20 cellular contexts compared by ENCODE assay signal in the genomic region with DNA sequence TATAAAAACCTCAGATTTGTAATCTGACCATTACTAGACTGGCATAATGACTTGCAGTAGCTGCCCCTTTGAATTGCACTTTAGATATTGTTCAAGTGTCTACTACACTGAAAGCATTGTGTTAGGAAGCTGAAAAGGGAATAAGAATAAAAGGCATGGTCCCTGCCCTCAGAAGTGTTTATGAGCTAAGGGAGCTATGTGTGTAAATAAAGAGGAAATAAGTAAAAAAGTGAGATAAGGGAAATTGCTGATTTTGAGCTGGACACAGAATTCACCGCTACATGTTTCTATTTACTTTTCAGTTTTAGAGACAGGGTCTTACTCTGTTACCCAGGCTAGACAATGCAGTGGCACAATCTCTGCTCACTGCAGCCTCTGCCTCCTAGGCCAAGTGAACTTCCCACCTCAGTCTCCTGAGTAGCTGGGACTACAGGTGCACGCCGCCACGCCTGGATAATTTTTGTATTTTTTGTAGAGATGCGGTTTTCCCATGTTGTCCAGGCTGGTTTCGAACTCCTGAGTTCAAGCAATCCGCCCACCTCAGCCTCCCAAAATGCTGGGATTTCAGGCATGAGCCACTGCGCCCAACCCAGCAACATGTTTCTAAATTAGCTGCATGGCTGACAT. TPM values are rescaled to one million over a fixed set of nuclear protein-coding genes. Genes with fewer than 3 reads are reported as not detected.
DNase-seq lines count a peak whose midpoint lies in the region; ATAC-seq and TF ChIP-seq lines count a peak whose summit lies in the region.
"Had no signal": no experiment of that assay in that cellular context is flagged by ENCODE, and none has a peak within 500 bp of the region (broad histone marks: within the 10 kb centered on the region; RNA-seq: fewer than 3 reads in every experiment).

No MANE protein-coding gene starts in this region.

- peaks cover 0 to 3% of the 10 kb centered on the region in 2 donors for H3K36me3 Mint-ChIP-seq in activated T-cell treated with anti-CD3 and anti-CD28 coated beads, Interleukin-2, amount 50 U/mL, for 72 hours (ENCODE audit: insufficient read depth in 2 of 2)
- H3K36me3 Mint-ChIP-seq in activated T-cell treated with anti-CD3 and anti-CD28 coated beads, Interleukin-2, amount 50 U/mL, for 4 hours (ENCODE audit: insufficient read depth): no peaks in the 10 kb centered on the region
- no peaks in the 10 kb centered on the region for H3K36me3 Mint-ChIP-seq in WTC11

- no peak overlapping the region for H2AFZ ChIP-seq in osteoblast (ENCODE audit: low read length)
- H2AFZ ChIP-seq: GM23338 had no signal

- DNase-seq in activated T-cell treated with anti-CD3 and anti-CD28 coated beads, Interleukin-2, amount 50 U/mL, for 72 hours: no peak
- no peak for DNase-seq in activated T-cell treated with anti-CD3 and anti-CD28 coated beads, Interleukin-2, amount 50 U/mL, for 4 hours
- DNase-seq in WTC11 (ENCODE audit: low spot score) (no peak), osteoblast (ENCODE audit: insufficient read length, low spot score, missing footprints) (peak; percentile 50), middle frontal gyrus (ENCODE audit: extremely low spot score, low spot score) (no peak), NCI-H187 (lab: John Stamatoyannopoulos, UW) (no peak)
- DNase-seq: activated CD4-positive, CD25-positive, alpha-beta regulatory T cell; activated CD8-positive, alpha-beta memory T cell treated with anti-CD3 and anti-CD28 coated beads, Interleukin-2, amount 50 U/mL, for 48 hours; GF-D8; IMR-90; NCI-H1105; stimulated activated CD4-positive, alpha-beta T cell treated with anti-CD3 and anti-CD28 coated beads, Interleukin-4, amount 100 ng/mL, for 4 hours; stimulated activated CD8-positive, alpha-beta memory T cell treated with anti-CD3 and anti-CD28 coated beads, Interleukin-4, amount 100 ng/mL, for 48 hours; SW 1271 had no signal

- peaks cover 11% of the 10 kb centered on the region for H3K4me1 ChIP-seq in osteoblast (ENCODE audit: insufficient read depth, low read length)

- TF ChIP-seq CTCF in WTC11 (IDR thresholded peaks at IDR 0.05) (no peak), osteoblast (IDR thresholded peaks at IDR 0.05; ENCODE audit: extremely low read depth, low read depth, low read length) (no peak)

- H3K79me2 ChIP-seq in osteoblast (ENCODE audit: insufficient read depth, low read length): peaks cover 84% of the 10 kb centered on the region

- peaks cover 68% of the 10 kb centered on the region for H4K20me1 ChIP-seq in osteoblast (ENCODE audit: insufficient read depth, low read length)

- H3K4me3 Mint-ChIP-seq in activated T-cell treated with anti-CD3 and anti-CD28 coated beads, Interleukin-2, amount 50 U/mL, for 72 hours: peak overlapping the region; percentile 67 to 80
- H3K4me3 Mint-ChIP-seq in activated T-cell treated with anti-CD3 and anti-CD28 coated beads, Interleukin-2, amount 50 U/mL, for 4 hours: no peak overlapping the region
- H3K4me3 Mint-ChIP-seq in WTC11: no peak overlapping the region
- H3K4me3 Mint-ChIP-seq: GM23338 had no signal

- no peaks in the 10 kb centered on the region for H3K27me3 ChIP-seq in osteoblast (ENCODE audit: insufficient read depth, low read length)
- H3K27me3 ChIP-seq: esophagus muscularis mucosa had no signal

- no peak overlapping the region for H3K27ac ChIP-seq in osteoblast (ENCODE audit: low read depth, low read length)
- H3K27ac ChIP-seq: esophagus muscularis mucosa, thoracic aorta had no signal

- H3K9me3 ChIP-seq in osteoblast (ENCODE audit: low read depth, low read length): no peaks in the 10 kb centered on the region
- H3K9me3 ChIP-seq: esophagus muscularis mucosa, thoracic aorta had no signal

- POLR2A ChIA-PET in WTC11 (lab: Charles Lee): interaction anchor here (2.2 kb wide), 1 partner anchor 45 kb away, joined by 8 read pairs; no protein-coding TSS in a partner anchor

- peak; percentile 24 for TF ChIP-seq POLR2A in GM18505 (IDR thresholded peaks at IDR 0.05; ENCODE audit: borderline replicate concordance, extremely low read depth, insufficient read depth, insufficient read length)

- H3K9me3 Mint-ChIP-seq in activated T-cell treated with anti-CD3 and anti-CD28 coated beads, Interleukin-2, amount 50 U/mL, for 72 hours: no peaks in the 10 kb centered on the region
- H3K9me3 Mint-ChIP-seq in activated T-cell treated with anti-CD3 and anti-CD28 coated beads, Interleukin-2, amount 50 U/mL, for 4 hours: no peaks in the 10 kb centered on the region
- H3K9me3 Mint-ChIP-seq in WTC11: no peaks in the 10 kb centered on the region
- H3K9me3 Mint-ChIP-seq: GM23338 had no signal

- peaks cover 90% of the 10 kb centered on the region for H3K4me1 Mint-ChIP-seq in activated T-cell treated with anti-CD3 and anti-CD28 coated beads, Interleukin-2, amount 50 U/mL, for 72 hours (ENCODE audit: low read depth)
- H3K4me1 Mint-ChIP-seq in activated T-cell treated with anti-CD3 and anti-CD28 coated beads, Interleukin-2, amount 50 U/mL, for 4 hours (ENCODE audit: low read depth): peaks cover 89% of the 10 kb centered on the region
- peaks cover 77% of the 10 kb centered on the region for H3K4me1 Mint-ChIP-seq in WTC11

- peaks cover 6% of the 10 kb centered on the region for H3K36me3 ChIP-seq in osteoblast (ENCODE audit: insufficient read depth, low read length)
- H3K36me3 ChIP-seq: esophagus muscularis mucosa, thoracic aorta had no signal

- H3K27ac Mint-ChIP-seq in activated T-cell treated with anti-CD3 and anti-CD28 coated beads, Interleukin-2, amount 50 U/mL, for 72 hours: no peak overlapping the region
- peak overlapping the region; percentile 87 for H3K27ac Mint-ChIP-seq in WTC11
- H3K27ac Mint-ChIP-seq: GM23338 had no signal

- H3K27me3 Mint-ChIP-seq in activated T-cell treated with anti-CD3 and anti-CD28 coated beads, Interleukin-2, amount 50 U/mL, for 72 hours (ENCODE audit: low read depth): no peaks in the 10 kb centered on the region
- no peaks in the 10 kb centered on the region for H3K27me3 Mint-ChIP-seq in activated T-cell treated with anti-CD3 and anti-CD28 coated beads, Interleukin-2, amount 50 U/mL, for 4 hours (ENCODE audit: low read depth)
- no peaks in the 10 kb centered on the region for H3K27me3 Mint-ChIP-seq in WTC11 (ENCODE audit: low read depth)

- H3K4me2 ChIP-seq in osteoblast (ENCODE audit: insufficient read depth, low read length): no peak overlapping the region
- H3K4me2 ChIP-seq: GM23338 had no signal

- H3K4me3 ChIP-seq in osteoblast (ENCODE audit: insufficient read depth, low read length): no peak overlapping the region
- H3K4me3 ChIP-seq: esophagus muscularis mucosa, GM23338, skin epidermis, thoracic aorta had no signal

- CTCF ChIA-PET in WTC11 (lab: Charles Lee): interaction anchor here (0.8 to 1.3 kb wide), 2 partner anchors 11 to 26 kb away, joined by 3 read pairs; no protein-coding TSS in a partner anchor

- no peak for ATAC-seq in activated T-cell treated with anti-CD3 and anti-CD28 coated beads, Interleukin-2, amount 50 U/mL, for 72 hours (replicated peaks in 1 of 2)
- ATAC-seq in activated T-cell treated with anti-CD3 and anti-CD28 coated beads, Interleukin-2, amount 50 U/mL, for 4 hours: no peak
- no peak for ATAC-seq in GM18505 (IDR thresholded peaks at IDR 0.05; ENCODE audit: unreplicated experiment)
- ATAC-seq in WTC11: no peak
- no peak for ATAC-seq in GM19455 (IDR thresholded peaks at IDR 0.05; ENCODE audit: unreplicated experiment)
- ATAC-seq: GM23338 had no signal

TF ChIP-seq in WTC11, 78 proteins besides CTCF, POLR2A, EP300 and RAD21:
- TF ChIP-seq, protein P1, sequence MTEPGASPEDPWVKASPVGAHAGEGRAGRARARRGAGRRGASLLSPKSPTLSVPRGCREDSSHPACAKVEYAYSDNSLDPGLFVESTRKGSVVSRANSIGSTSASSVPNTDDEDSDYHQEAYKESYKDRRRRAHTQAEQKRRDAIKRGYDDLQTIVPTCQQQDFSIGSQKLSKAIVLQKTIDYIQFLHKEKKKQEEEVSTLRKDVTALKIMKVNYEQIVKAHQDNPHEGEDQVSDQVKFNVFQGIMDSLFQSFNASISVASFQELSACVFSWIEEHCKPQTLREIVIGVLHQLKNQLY (CRISPR knock-in tag; IDR thresholded peaks at IDR 0.05): no peak
- TF ChIP-seq, protein P2, sequence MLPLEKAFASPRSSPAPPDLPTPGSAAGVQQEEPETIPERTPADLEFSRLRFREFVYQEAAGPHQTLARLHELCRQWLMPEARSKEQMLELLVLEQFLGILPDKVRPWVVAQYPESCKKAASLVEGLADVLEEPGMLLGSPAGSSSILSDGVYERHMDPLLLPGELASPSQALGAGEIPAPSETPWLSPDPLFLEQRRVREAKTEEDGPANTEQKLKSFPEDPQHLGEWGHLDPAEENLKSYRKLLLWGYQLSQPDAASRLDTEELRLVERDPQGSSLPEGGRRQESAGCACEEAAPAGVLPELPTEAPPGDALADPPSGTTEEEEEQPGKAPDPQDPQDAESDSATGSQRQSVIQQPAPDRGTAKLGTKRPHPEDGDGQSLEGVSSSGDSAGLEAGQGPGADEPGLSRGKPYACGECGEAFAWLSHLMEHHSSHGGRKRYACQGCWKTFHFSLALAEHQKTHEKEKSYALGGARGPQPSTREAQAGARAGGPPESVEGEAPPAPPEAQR (CRISPR knock-in tag; IDR thresholded peaks at IDR 0.05): no peak
- TF ChIP-seq TCF7 (CRISPR knock-in tag; IDR thresholded peaks at IDR 0.05; ENCODE audit: low read depth): no peak
TF ChIP-seq in WTC11: peak in this region for 0.

RNA-seq across cellular contexts. Expression of a gene that starts 57.0 kb away (rescaled TPM):
- total RNA-seq in activated T-cell treated with anti-CD3 and anti-CD28 coated beads, Interleukin-2, amount 50 U/mL, for 72 hours: 100 to 1,000 TPM; 209 to 218 TPM
- 100 to 1,000 TPM; 186 to 210 (median 207) TPM for total RNA-seq in activated T-cell treated with anti-CD3 and anti-CD28 coated beads, Interleukin-2, amount 50 U/mL, for 4 hours
- 82.9 to 93.3 TPM (median 92.6 TPM) in 3 replicates for total RNA-seq in WTC11 (2021)
- total RNA-seq in osteoblast: 68.8 and 69.0 TPM in 2 replicates

RNA-seq across cellular contexts. Expression of a gene that starts 59.3 kb away (rescaled TPM):
- 10 to 100 TPM; 39.9 to 59.3 TPM for total RNA-seq in activated T-cell treated with anti-CD3 and anti-CD28 coated beads, Interleukin-2, amount 50 U/mL, for 72 hours
- 100 to 1,000 TPM; 111 to 140 (median 134) TPM for total RNA-seq in activated T-cell treated with anti-CD3 and anti-CD28 coated beads, Interleukin-2, amount 50 U/mL, for 4 hours
- total RNA-seq in WTC11 (2021) (22.6 to 27.7 TPM (median 23.0 TPM) in 3 replicates), osteoblast (4.7 and 7.1 TPM in 2 replicates)

Comparison
In these comparisons a context has a peak if more than half of its experiments do, and no peak if none do; other contexts are left out.
1. H3K4me3 Mint-ChIP-seq: peak in activated T-cell treated with anti-CD3 and anti-CD28 coated beads, Interleukin-2, amount 50 U/mL, for 72 hours (2 of 2); none in activated T-cell treated with anti-CD3 and anti-CD28 coated beads, Interleukin-2, amount 50 U/mL, for 4 hours (single experiment) and WTC11 (single experiment).